ENCODE assay signal across 8 cellular contexts in the genomic region with DNA sequence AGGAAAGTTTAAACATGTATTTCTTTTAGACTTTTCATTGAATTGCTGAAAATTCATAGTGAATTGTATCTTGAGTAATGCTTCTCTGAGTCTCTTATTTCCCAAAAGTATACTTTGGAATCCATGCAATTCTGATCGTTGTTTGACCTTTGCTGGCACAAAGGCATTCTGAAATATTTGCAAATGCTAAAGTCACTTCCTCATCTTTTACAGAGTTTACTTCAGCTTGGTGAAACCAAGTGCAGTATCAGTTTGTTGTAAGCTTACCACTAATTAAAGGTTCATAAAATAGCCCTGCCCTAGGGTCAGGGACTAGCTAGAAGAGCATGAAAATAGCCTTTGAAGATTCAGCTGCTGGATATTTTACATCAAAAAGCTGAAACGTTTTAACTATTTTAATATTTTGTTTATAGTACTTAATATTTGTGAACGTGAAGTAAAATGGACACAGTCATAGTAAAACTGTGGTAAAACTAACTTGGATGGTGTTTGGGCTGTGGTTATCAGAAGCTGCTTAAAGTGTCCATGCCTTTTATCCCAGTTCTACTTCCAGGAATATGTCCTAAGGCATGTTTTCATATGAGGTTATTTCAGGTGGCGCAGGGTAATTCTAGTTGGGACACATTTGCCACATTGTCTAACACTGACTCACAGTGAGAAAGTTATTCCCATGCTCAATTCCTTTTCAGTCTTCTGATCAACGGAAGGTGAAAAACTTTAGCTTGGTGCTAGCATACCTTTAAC. TPM values are rescaled to one million over a fixed set of nuclear protein-coding genes. Genes with fewer than 3 reads are reported as not detected.
DNase-seq lines count a peak whose midpoint lies in the region; ATAC-seq and TF ChIP-seq lines count a peak whose summit lies in the region.

No MANE protein-coding gene starts in this region.

- H3K4me1 ChIP-seq in mucosa of stomach (ENCODE audit: control insufficient read depth, insufficient read depth, low read length), result peaks cover 52% of the 10 kb centered on the region

- no peaks in the 10 kb centered on the region for H3K9me3 ChIP-seq in mucosa of stomach (ENCODE audit: control insufficient read depth, low read length)

- H3K9me3 Mint-ChIP-seq in IgD-negative memory B cell, result no peaks in the 10 kb centered on the region

- H3K27ac Mint-ChIP-seq in IgD-negative memory B cell, result peak overlapping the region; percentile 88 to 98 (median 96)

- H3K36me3 ChIP-seq in mucosa of stomach (ENCODE audit: control insufficient read depth, insufficient read depth, low read length), result no peaks in the 10 kb centered on the region

- no peak for ATAC-seq in GM18520 (IDR thresholded peaks at IDR 0.05; ENCODE audit: unreplicated experiment)
- ATAC-seq in GM18868 (IDR thresholded peaks at IDR 0.05; ENCODE audit: unreplicated experiment), result no peak

- peaks cover 11% of the 10 kb centered on the region for H3K36me3 Mint-ChIP-seq in IgD-negative memory B cell

- H3K4me3 Mint-ChIP-seq in IgD-negative memory B cell, result peak overlapping the region; percentile 16 to 98 (median 90)

- in situ Hi-C loops in astrocyte of the spinal cord (cut with HindIII; ENCODE audit: low sequenced_read_pairs), result no loop called here

- TF ChIP-seq CTCF in astrocyte of the spinal cord (IDR thresholded peaks at IDR 0.05; ENCODE audit: low read depth, low read length), result no peak

- DNase-seq in CD1c-positive myeloid dendritic cell (ENCODE audit: extremely low spot score) (peak; percentile 68), astrocyte of the spinal cord (ENCODE audit: low read depth, low spot score) (peak; percentile 68), NCI-H146 treated with DMSO at 0.1 percent for 48 hours (lab: John Stamatoyannopoulos, UW; ENCODE audit: unreplicated experiment) (no peak)
- no peak for DNase-seq in activated CD4-positive, alpha-beta T cell treated with anti-CD3 and anti-CD28 coated beads, Interleukin-2, amount 50 U/mL, for 48 hours

- H3K4me3 ChIP-seq in astrocyte of the spinal cord (ENCODE audit: low read depth, low read length) (no peak overlapping the region), mucosa of stomach (ENCODE audit: low read length) (no peak overlapping the region)

- H3K27me3 Mint-ChIP-seq in IgD-negative memory B cell, result no peaks in the 10 kb centered on the region

- peak overlapping the region; percentile 9 for H3K9ac ChIP-seq in mucosa of stomach (ENCODE audit: low read length)

- H3K4me1 Mint-ChIP-seq in IgD-negative memory B cell, result peaks cover 51 to 64% (median 55%) of the 10 kb centered on the region in 3 donors

- no peaks in the 10 kb centered on the region for H3K27me3 ChIP-seq in mucosa of stomach (ENCODE audit: control insufficient read depth, insufficient read depth, low read length)

RNA-seq across cellular contexts. Expression of a gene that starts 45.3 kb away (rescaled TPM):
- 1.9 TPM for polyA plus RNA-seq in IgD-negative memory B cell

Comparison
In these comparisons a context has a peak if more than half of its experiments do, and no peak if none do; other contexts are left out.
1. DNase-seq: peak in CD1c-positive myeloid dendritic cell (single experiment) and astrocyte of the spinal cord (single experiment); none in NCI-H146 treated with DMSO at 0.1 percent for 48 hours (single experiment) and activated CD4-positive, alpha-beta T cell treated with anti-CD3 and anti-CD28 coated beads, Interleukin-2, amount 50 U/mL, for 48 hours (0 of 2).